ENCODE assay signal across 1 cellular context in genomic region chr20:35129647-35130069, GRCh38.
TF ChIP-seq lines count a peak whose summit lies in the region.

No MANE protein-coding gene starts in this region.

TF ChIP-seq in A549, 52 proteins besides CTCF, POLR2A, EP300 and RAD21 (continued from another document):
- TF ChIP-seq MAFK (IDR thresholded peaks at IDR 0.05; ENCODE audit: partially characterized antibody), result no peak
- TF ChIP-seq JUN (IDR thresholded peaks at IDR 0.05), result no peak
- no peak for TF ChIP-seq HOXA7 (CRISPR knock-in tag; IDR thresholded peaks at IDR 0.05)
- no peak for TF ChIP-seq FOSL2 (IDR thresholded peaks at IDR 0.05)
- TF ChIP-seq FOSL2 (CRISPR knock-in tag; IDR thresholded peaks at IDR 0.05), result peak; percentile 58
- TF ChIP-seq CEBPB (IDR thresholded peaks at IDR 0.05), result peak; percentile 73 to 86; a peak in 3 of 4 replicates
- TF ChIP-seq BHLHE40 (IDR thresholded peaks at IDR 0.05; ENCODE audit: low read depth, low read length), result no peak
- peak; percentile 61; the same call in 1 of the 2 replicates for TF ChIP-seq HES2 (IDR thresholded peaks at IDR 0.05)
- TF ChIP-seq ZC3H11A (IDR thresholded peaks at IDR 0.05), result no peak
- no peak for TF ChIP-seq ZNF302 (CRISPR knock-in tag; IDR thresholded peaks at IDR 0.05)
- no peak for TF ChIP-seq RFX5 (IDR thresholded peaks at IDR 0.05)
